Comparison of ENCODE assay signal across 9 cellular contexts in the genomic region with DNA sequence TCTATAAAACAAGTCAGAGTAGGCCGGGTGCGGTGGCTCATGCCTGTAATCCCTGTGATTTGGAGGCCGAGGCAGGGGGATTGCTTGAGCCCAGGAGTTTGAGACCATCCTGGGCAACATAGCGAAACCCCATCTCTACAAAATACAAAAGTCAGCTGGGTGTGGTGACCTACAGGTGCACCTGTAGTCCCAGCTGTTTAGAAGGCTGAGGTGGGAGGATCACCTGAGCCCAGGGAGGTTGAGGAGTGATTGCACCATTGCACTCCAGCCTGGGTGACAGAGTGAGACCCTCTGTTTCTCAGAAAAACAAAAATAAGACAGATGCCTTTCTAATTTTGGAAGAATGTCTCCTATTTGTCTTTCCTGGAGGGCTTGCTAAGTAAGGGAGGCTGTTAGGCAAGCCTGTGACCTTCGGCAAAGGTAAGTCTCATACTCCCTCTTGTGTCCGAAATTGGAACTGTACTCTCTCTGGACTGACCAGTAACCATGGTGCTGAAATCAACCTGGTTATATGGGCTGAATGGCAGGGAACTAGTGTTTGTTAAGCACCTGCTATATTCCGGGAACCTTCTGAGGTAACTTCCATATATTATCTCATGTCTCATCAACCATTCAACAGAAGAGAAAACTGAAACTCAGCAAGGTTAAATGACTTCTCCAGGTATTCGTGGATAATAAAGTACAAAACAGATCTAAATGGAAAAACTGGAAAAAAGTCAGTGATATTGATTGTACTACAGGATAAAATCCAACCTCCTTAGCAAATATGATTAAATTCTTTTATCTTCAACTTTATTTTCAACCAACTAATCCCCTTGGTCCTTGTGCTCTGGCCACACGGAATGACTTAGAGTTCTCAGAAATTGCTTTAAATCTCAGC. TPM values are rescaled to one million over a fixed set of nuclear protein-coding genes. Genes with fewer than 3 reads are reported as not detected.
A peak's percentile ranks its signal among the peaks of the same experiment; 100 is the strongest.
DNase-seq lines count a peak whose midpoint lies in the region; ATAC-seq and TF ChIP-seq lines count a peak whose summit lies in the region.
"Had no signal": no experiment of that assay in that cellular context is flagged by ENCODE, and none has a peak within 500 bp of the region (broad histone marks: within the 10 kb centered on the region; RNA-seq: fewer than 3 reads in every experiment).

No MANE protein-coding gene starts in this region.

- RAD21 ChIA-PET in HCT116 (lab: Charles Lee; ENCODE audit: low non-redundant PET in 1 of 2, low total read pairs in 2 of 2, uncharacterized antibody in 2 of 2, unreplicated experiment in 2 of 2) = interaction anchor here (0.6 to 1.0 kb wide), 2 partner anchors 104 to 105 kb away, joined by 3 read pairs; no protein-coding TSS in a partner anchor

- H3K27ac ChIP-seq in HCT116 (ENCODE audit: low read depth, low read length) (no peak overlapping the region), body of pancreas (no peak overlapping the region)
- H3K27ac ChIP-seq: BLaER1 had no signal

- POLR2A ChIA-PET in HCT116 (lab: Charles Lee) = no interaction called here

- peak; percentile 97 for TF ChIP-seq RAD21 in HCT116 (IDR thresholded peaks at IDR 0.05; ENCODE audit: low read depth)

- no peaks in the 10 kb centered on the region for H4K20me1 ChIP-seq in HCT116 (ENCODE audit: insufficient read depth)
- H4K20me1 ChIP-seq: BLaER1 had no signal

- no peaks in the 10 kb centered on the region for H3K79me2 ChIP-seq in HCT116 (ENCODE audit: insufficient read depth, low read length)

- H3K36me3 ChIP-seq in HCT116 (ENCODE audit: control insufficient read depth in 1 of 2, insufficient read depth in 2 of 2, low read length in 2 of 2) (no peaks in the 10 kb centered on the region), body of pancreas (replicated peaks in 1 of 2; ENCODE audit: insufficient read depth in 1 of 2, low read depth in 2 of 2) (no peaks in the 10 kb centered on the region)
- H3K36me3 ChIP-seq: BLaER1 had no signal

- H3K9me3 ChIP-seq in HCT116 (ENCODE audit: control insufficient read depth in 1 of 2, insufficient read depth in 1 of 2, low read depth in 1 of 2, low read length in 2 of 2) = no peaks in the 10 kb centered on the region
- no peaks in the 10 kb centered on the region for H3K9me3 ChIP-seq in body of pancreas
- H3K9me3 ChIP-seq: BLaER1 had no signal

- peak overlapping the region; percentile 39 for H2AFZ ChIP-seq in HCT116 (ENCODE audit: low read depth, low read length, poor library complexity, severe bottlenecking)

- no TSS peak for BruUV-seq in HCT116 (replicated peaks; lab: Mats Ljungman, UMichigan)

- no peaks in the 10 kb centered on the region for H3K9me2 ChIP-seq in HCT116 (ENCODE audit: insufficient read depth)

- H3K27me3 ChIP-seq in HCT116 (ENCODE audit: insufficient read depth, low read length) = no peaks in the 10 kb centered on the region
- no peaks in the 10 kb centered on the region for H3K27me3 ChIP-seq in body of pancreas
- H3K27me3 ChIP-seq: BLaER1 had no signal

- H3K4me2 ChIP-seq in HCT116 (ENCODE audit: low read length) = no peak overlapping the region
- H3K4me2 ChIP-seq: BLaER1 had no signal

- H3K4me1 ChIP-seq in HCT116 (ENCODE audit: control insufficient read depth in 1 of 2, insufficient read depth in 2 of 2, low read length in 2 of 2) (no peaks in the 10 kb centered on the region; a peak in 1 of 4 replicates), body of pancreas (peaks cover 24% of the 10 kb centered on the region)
- H3K4me1 ChIP-seq: BLaER1 had no signal

- CTCF ChIA-PET in HCT116 (lab: Charles Lee) = interaction anchor here (2.3 kb wide), 1 partner anchor 105 kb away, joined by 16 read pairs; no protein-coding TSS in a partner anchor

- ATAC-seq in HCT116 (peak; percentile 99), body of pancreas (peak; percentile 95)

- H3K4me3 ChIP-seq in HCT116 (replicated peaks in 1 of 2; ENCODE audit: low read depth in 1 of 2, low read length in 2 of 2) = no peak overlapping the region
- no peak overlapping the region for H3K4me3 ChIP-seq in body of pancreas
- H3K4me3 ChIP-seq: BLaER1 had no signal

- intact Hi-C loops in HCT116 (cut with micrococcal nuclease) = loop anchor here (1.0 to 10.0 kb wide), 2 partner anchors 105 to 377 kb away; no protein-coding TSS in a partner anchor
- intact Hi-C loops in body of pancreas (cut with DNase I) = loop anchor here (5.0 kb wide), 1 partner anchor 105 kb away; no protein-coding TSS in a partner anchor

- no peak for TF ChIP-seq POLR2A in HCT116 (IDR thresholded peaks at IDR 0.05; ENCODE audit: borderline replicate concordance, extremely low read depth, insufficient read depth, insufficient read length)
- TF ChIP-seq POLR2A in body of pancreas (IDR thresholded peaks at IDR 0.05) = no peak

- peak; percentile 24 for DNase-seq in activated CD4-positive, CD25-positive, alpha-beta regulatory T cell treated with anti-CD3 and anti-CD28 coated beads, Interleukin-2, amount 50 U/mL, for 16 hours (ENCODE audit: low read depth, low spot score)
- no peak for DNase-seq in activated CD4-positive, CD25-positive, alpha-beta regulatory T cell treated with anti-CD3 and anti-CD28 coated beads, Interleukin-2, amount 50 U/mL, for 72 hours
- DNase-seq in HCT116 (ENCODE audit: low read depth, low spot score) (peak; percentile 86), NCI-H1105 (lab: John Stamatoyannopoulos, UW) (peak; percentile 76), SIG-M5 (lab: John Stamatoyannopoulos, UW) (peak; percentile 34), body of pancreas (peak; percentile 60 to 89 (median 70)), iPS-NIHi7 (ENCODE audit: extremely low spot score) (peak; percentile 89)
- peak in 3 of 4 experiments; percentile 21 to 47 (median 47) for DNase-seq in stimulated activated CD4-positive, alpha-beta T cell treated with anti-CD3 and anti-CD28 coated beads, Interleukin-1b, Interleukin-23, amount 100 ng/mL, for 24 hours (ENCODE audit: low read depth in 4 of 4, low spot score in 1 of 4)

- TF ChIP-seq CTCF in HCT116 (IDR thresholded peaks at IDR 0.05 in 2 of 3, conservative IDR thresholded peaks at IDR 0.05 in 1 of 3; ENCODE audit: borderline replicate concordance in 1 of 3, insufficient read depth in 1 of 3, low read depth in 2 of 3, low read length in 2 of 3) (peak; percentile 87 to 97 (median 87)), body of pancreas (IDR thresholded peaks at IDR 0.05) (peak; percentile 85 to 97 (median 96))

- H3K9ac ChIP-seq in HCT116 (ENCODE audit: low read length) = no peak overlapping the region
- H3K9ac ChIP-seq: BLaER1 had no signal

- 38 to 42% methylated on average over 9 of the region's 9 CpGs for whole genome bisulfite sequencing in body of pancreas, 2 donors

TF ChIP-seq in HCT116, 20 proteins besides CTCF, POLR2A, EP300 and RAD21:
- TF ChIP-seq CEBPB (IDR thresholded peaks at IDR 0.05; ENCODE audit: low read depth) (peak; percentile 53), SRF (IDR thresholded peaks at IDR 0.05; ENCODE audit: low read depth) (no peak), EZH2phosphoT487 (IDR thresholded peaks at IDR 0.05; ENCODE audit: borderline replicate concordance) (no peak), TCF7L2 (IDR thresholded peaks at IDR 0.05; ENCODE audit: borderline replicate concordance, extremely low read depth, insufficient read depth, insufficient read length) (no peak)
- TF ChIP-seq, protein P1, sequence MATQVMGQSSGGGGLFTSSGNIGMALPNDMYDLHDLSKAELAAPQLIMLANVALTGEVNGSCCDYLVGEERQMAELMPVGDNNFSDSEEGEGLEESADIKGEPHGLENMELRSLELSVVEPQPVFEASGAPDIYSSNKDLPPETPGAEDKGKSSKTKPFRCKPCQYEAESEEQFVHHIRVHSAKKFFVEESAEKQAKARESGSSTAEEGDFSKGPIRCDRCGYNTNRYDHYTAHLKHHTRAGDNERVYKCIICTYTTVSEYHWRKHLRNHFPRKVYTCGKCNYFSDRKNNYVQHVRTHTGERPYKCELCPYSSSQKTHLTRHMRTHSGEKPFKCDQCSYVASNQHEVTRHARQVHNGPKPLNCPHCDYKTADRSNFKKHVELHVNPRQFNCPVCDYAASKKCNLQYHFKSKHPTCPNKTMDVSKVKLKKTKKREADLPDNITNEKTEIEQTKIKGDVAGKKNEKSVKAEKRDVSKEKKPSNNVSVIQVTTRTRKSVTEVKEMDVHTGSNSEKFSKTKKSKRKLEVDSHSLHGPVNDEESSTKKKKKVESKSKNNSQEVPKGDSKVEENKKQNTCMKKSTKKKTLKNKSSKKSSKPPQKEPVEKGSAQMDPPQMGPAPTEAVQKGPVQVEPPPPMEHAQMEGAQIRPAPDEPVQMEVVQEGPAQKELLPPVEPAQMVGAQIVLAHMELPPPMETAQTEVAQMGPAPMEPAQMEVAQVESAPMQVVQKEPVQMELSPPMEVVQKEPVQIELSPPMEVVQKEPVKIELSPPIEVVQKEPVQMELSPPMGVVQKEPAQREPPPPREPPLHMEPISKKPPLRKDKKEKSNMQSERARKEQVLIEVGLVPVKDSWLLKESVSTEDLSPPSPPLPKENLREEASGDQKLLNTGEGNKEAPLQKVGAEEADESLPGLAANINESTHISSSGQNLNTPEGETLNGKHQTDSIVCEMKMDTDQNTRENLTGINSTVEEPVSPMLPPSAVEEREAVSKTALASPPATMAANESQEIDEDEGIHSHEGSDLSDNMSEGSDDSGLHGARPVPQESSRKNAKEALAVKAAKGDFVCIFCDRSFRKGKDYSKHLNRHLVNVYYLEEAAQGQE (IDR thresholded peaks at IDR 0.05; ENCODE audit: low read depth) = peak; percentile 80

RNA-seq across cellular contexts. Expression of a gene that starts 11.8 kb away (rescaled TPM):
- total RNA-seq in HCT116 (2021; ENCODE audit: unreplicated experiment) (15.1 TPM), body of pancreas (1 to 10 TPM; 1.3 to 2.9 TPM)
- polyA plus RNA-seq in HCT116 (2012) = 4.9 and 6.3 TPM in 2 replicates

RNA-seq across cellular contexts. Expression of a gene that starts 31.3 kb away (rescaled TPM):
- total RNA-seq in HCT116 (2021; ENCODE audit: unreplicated experiment) (8.2 TPM), body of pancreas (1 to 10 TPM; 7.6 to 8.8 TPM)
- polyA plus RNA-seq in HCT116 (2012) = 5.9 and 6.4 TPM in 2 replicates

RNA-seq across cellular contexts. Expression of a gene that starts 52.7 kb away (rescaled TPM):
- total RNA-seq in HCT116 (2021; ENCODE audit: unreplicated experiment) (82.8 TPM), body of pancreas (10 to 100 TPM; 25.7 to 38.7 TPM)
- polyA plus RNA-seq in HCT116 (2012) = 75.8 and 86.1 TPM in 2 replicates

RNA-seq across cellular contexts. Expression of a gene that starts 53.8 kb away (rescaled TPM):
- 56.6 TPM for total RNA-seq in HCT116 (2021; ENCODE audit: unreplicated experiment)
- polyA plus RNA-seq in HCT116 (2012) = 21.0 and 25.7 TPM in 2 replicates
- total RNA-seq in body of pancreas = 10 to 100 TPM; 23.1 to 26.5 TPM
